Comparison of ENCODE assay signal across 8 cellular contexts in the genomic region with DNA sequence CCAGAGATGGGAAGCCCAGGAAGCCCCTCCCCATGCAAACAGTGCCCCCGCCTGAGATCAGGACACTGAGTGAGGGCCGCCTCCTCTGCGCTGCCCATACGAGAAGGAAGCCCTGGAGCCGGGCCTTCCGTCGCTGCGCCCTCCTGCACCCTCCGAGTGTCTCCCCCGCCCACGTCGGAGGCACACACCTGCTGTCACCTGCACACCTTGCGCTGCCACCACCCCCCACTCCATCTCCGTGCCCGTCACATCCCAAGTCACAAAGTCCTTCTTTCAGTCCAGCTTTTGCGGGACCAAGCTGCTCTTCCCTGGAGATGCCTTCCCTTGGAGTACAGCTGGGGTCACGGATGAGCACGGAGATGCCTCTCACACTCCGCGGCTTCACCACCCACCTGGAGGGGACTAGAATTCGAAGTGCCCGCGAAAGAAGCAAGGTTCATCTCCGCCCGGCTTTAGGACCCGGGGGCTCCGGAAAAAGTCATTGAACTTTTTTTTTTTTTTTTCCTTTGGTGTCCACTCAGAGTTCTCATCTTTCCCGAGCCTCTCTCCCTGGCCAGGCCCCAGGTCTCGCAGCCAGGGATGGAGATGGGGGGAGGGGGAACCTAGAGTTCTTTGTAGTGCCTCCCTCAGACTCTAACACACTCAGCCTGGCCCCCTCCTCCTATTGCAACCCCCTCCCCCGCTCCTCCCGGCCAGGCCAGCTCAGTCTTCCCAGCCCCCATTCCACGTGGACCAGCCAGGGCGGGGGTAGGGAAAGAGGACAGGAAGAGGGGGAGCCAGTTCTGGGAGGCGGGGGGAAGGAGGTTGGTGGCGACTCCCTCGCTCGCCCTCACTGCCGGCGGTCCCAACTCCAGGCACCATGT. TPM values are rescaled to one million over a fixed set of nuclear protein-coding genes. Genes with fewer than 3 reads are reported as not detected.
DNase-seq lines count a peak whose midpoint lies in the region; ATAC-seq and TF ChIP-seq lines count a peak whose summit lies in the region.

A gene with protein sequence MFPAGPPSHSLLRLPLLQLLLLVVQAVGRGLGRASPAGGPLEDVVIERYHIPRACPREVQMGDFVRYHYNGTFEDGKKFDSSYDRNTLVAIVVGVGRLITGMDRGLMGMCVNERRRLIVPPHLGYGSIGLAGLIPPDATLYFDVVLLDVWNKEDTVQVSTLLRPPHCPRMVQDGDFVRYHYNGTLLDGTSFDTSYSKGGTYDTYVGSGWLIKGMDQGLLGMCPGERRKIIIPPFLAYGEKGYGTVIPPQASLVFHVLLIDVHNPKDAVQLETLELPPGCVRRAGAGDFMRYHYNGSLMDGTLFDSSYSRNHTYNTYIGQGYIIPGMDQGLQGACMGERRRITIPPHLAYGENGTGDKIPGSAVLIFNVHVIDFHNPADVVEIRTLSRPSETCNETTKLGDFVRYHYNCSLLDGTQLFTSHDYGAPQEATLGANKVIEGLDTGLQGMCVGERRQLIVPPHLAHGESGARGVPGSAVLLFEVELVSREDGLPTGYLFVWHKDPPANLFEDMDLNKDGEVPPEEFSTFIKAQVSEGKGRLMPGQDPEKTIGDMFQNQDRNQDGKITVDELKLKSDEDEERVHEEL (plus strand): TSS at position 829 of the 863 bp plus-strand sequence. CDS start 31 bp downstream, at position 860.

- DNase-seq in AG20443 (ENCODE audit: low spot score) = peak; percentile 92
- peak; percentile 70 for DNase-seq in NCI-H460 (ENCODE audit: extremely low read depth, low read depth)
- DNase-seq in activated CD8-positive, alpha-beta memory T cell treated with anti-CD3 and anti-CD28 coated beads, Interleukin-2, amount 50 U/mL, for 48 hours = peak; percentile 67
- no peak for DNase-seq in epithelial cell of proximal tubule (ENCODE audit: low read depth)
- peak; percentile 38 for DNase-seq in stimulated activated naive CD8-positive, alpha-beta T cell treated with anti-CD3 and anti-CD28 coated beads, Interleukin-15, Interleukin-2, amounts not matched to agents 100 U/mL and 50 U/mL, for 24 hours

- peaks cover 37% of the 10 kb centered on the region for H3K36me3 ChIP-seq in mesodermal cell (ENCODE audit: control insufficient read depth, insufficient read depth, low read length)

- peak within 1 kb of the TSS; percentile 64 for H3K4me3 ChIP-seq in epithelial cell of proximal tubule (ENCODE audit: low read depth, low read length)
- H3K4me3 ChIP-seq in mesodermal cell (ENCODE audit: extremely low read depth, insufficient read depth, low read length, poor library complexity, severe bottlenecking) = peak within 1 kb of the TSS; percentile 86

- ATAC-seq in GM21529 (IDR thresholded peaks at IDR 0.05; ENCODE audit: unreplicated experiment) (peak; percentile 25), HG03342 (IDR thresholded peaks at IDR 0.05; ENCODE audit: unreplicated experiment) (no peak)
- ATAC-seq in stimulated activated naive CD8-positive, alpha-beta T cell treated with anti-CD3 and anti-CD28 coated beads, Interleukin-15, Interleukin-2, amounts not matched to agents 100 U/mL and 50 U/mL, for 24 hours = peak; percentile 34

- peaks cover 9% of the 10 kb centered on the region for H3K4me1 ChIP-seq in mesodermal cell (ENCODE audit: control insufficient read depth, insufficient read depth, low read length, poor library complexity, severe bottlenecking)

- 1% methylated on average over 24 to 28 of the region's 39 CpGs for WGBS in mesodermal cell (ENCODE audit: insufficient coverage in 2 of 2), 2 experiments

- TF ChIP-seq CTCF in epithelial cell of proximal tubule (conservative IDR thresholded peaks at IDR 0.05; ENCODE audit: low read depth, low read length) = no peak

- no peaks in the 10 kb centered on the region for H3K9me3 ChIP-seq in mesodermal cell (ENCODE audit: control insufficient read depth, low read length)

- H3K27ac ChIP-seq in mesodermal cell (ENCODE audit: low read depth, low read length, severe bottlenecking) = peak within 1 kb of the TSS; percentile 89

RNA-seq across cellular contexts. Expression of the gene that starts here (rescaled TPM):
- total RNA-seq in NCI-H460 (2014; rRNA removed; shearing (Covaris generic)) = 264 and 267 TPM in 2 replicates
- polyA plus RNA-seq in NCI-H460 (2014; cell fraction: nucleus; rRNA removed) = 1,105 and 1,166 TPM in 2 replicates
- total RNA-seq in epithelial cell of proximal tubule = 106 and 143 TPM in 2 replicates
- 380 TPM for polyA plus RNA-seq in mesodermal cell (2013, experiment 1 of 2)
- 318 TPM for polyA plus RNA-seq in mesodermal cell (2013, experiment 2 of 2)
